ENCODE assay signal across 14 cellular contexts in the genomic region with DNA sequence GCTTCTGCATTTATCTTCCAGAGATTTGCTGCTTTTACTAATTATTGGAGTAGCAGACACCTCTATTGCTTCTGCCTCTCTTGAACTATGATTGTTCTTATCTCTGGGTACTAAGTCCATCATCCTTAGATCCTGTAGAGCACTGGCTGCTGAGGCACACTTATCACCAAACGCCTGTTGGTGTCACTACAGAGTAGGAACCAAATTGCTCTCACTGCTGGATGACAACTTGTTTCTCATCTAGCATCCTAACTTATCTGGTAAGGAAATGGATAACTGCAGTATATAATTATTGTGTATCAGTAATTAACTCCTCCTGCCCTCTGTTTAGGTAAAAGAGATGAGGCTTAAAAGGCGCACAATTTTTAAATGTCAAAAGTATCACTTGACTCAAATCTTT.
DNase-seq lines count a peak whose midpoint lies in the region; ATAC-seq and TF ChIP-seq lines count a peak whose summit lies in the region.
"Had no signal": no experiment of that assay in that cellular context is flagged by ENCODE, and none has a peak within 500 bp of the region (broad histone marks: within the 10 kb centered on the region; RNA-seq: fewer than 3 reads in every experiment).

No MANE protein-coding gene starts in this region.

- H3K4me2 ChIP-seq in OCI-LY3 (ENCODE audit: low read length) = no peak overlapping the region

- ATAC-seq in HG03520 (IDR thresholded peaks at IDR 0.05; ENCODE audit: unreplicated experiment) = no peak
- no peak for ATAC-seq in HG03280 (IDR thresholded peaks at IDR 0.05; ENCODE audit: unreplicated experiment)
- ATAC-seq: left cardiac atrium; stimulated activated naive CD8-positive, alpha-beta T cell treated with anti-CD3 and anti-CD28 coated beads, Interleukin-15, amount 100 ng/mL, for 72 hours had no signal

- DNase-seq in A673 (ENCODE audit: low spot score) = peak; percentile 1
- no peak for DNase-seq in fibroblast of villous mesenchyme (ENCODE audit: low read depth)
- DNase-seq in HUDEP-2 (lab: John Stamatoyannopoulos, UW; ENCODE audit: unreplicated experiment in 76 of 76) = no peak
- no peak for DNase-seq in activated CD4-positive, CD25-positive, alpha-beta regulatory T cell treated with anti-CD3 and anti-CD28 coated beads, Interleukin-2, amount 50 U/mL, for 72 hours
- DNase-seq: activated T-cell treated with anti-CD3 and anti-CD28 coated beads, Interleukin-2, amount 50 U/mL, for 48 hours; AML-193; left cardiac atrium; NCI-H2029; stimulated activated CD4-positive, alpha-beta T cell treated with anti-CD3 and anti-CD28 coated beads, Interleukin-2, amount 100 ng/mL, for 48 hours; stimulated activated naive CD8-positive, alpha-beta T cell treated with anti-CD3 and anti-CD28 coated beads, Interleukin-15, amount 100 ng/mL, for 72 hours had no signal

- CTCF ChIA-PET in A673 (lab: Charles Lee) = no interaction called here

- H3K36me3 ChIP-seq in A673 (ENCODE audit: insufficient read depth, low read length, poor library complexity, severe bottlenecking) (no peaks in the 10 kb centered on the region), OCI-LY3 (replicated peaks; ENCODE audit: low read depth, low read length) (no peaks in the 10 kb centered on the region)

- TF ChIP-seq CTCF in A673 (conservative IDR thresholded peaks at IDR 0.05; ENCODE audit: low read depth, low read length) = no peak
- peak; percentile 17; the same call in 1 of the 2 replicates for TF ChIP-seq CTCF in GM12875 (IDR thresholded peaks at IDR 0.05; ENCODE audit: borderline replicate concordance, insufficient read depth, low read depth, low read length)
- TF ChIP-seq CTCF in OCI-LY3 (IDR thresholded peaks at IDR 0.05; ENCODE audit: low read depth, low read length) = peak; percentile 36
- TF ChIP-seq CTCF in fibroblast of villous mesenchyme (IDR thresholded peaks at IDR 0.05; ENCODE audit: insufficient read depth, low read depth, low read length) = peak; percentile 9

- H3K27me3 ChIP-seq in A673 (replicated peaks; ENCODE audit: insufficient read depth, low read depth, low read length, poor library complexity) = no peaks in the 10 kb centered on the region
- H3K27me3 ChIP-seq in OCI-LY3 (ENCODE audit: low read depth, low read length) = no peaks in the 10 kb centered on the region

- H2AFZ ChIP-seq in OCI-LY3 (ENCODE audit: low read depth, low read length) = no peak overlapping the region

- no peaks in the 10 kb centered on the region for H4K20me1 ChIP-seq in OCI-LY3 (ENCODE audit: insufficient read depth, low read length)

- no peaks in the 10 kb centered on the region for H3K9me3 ChIP-seq in A673 (ENCODE audit: low read depth, low read length, poor library complexity, severe bottlenecking)
- H3K9me3 ChIP-seq in OCI-LY3 (ENCODE audit: insufficient read depth, low read length) = no peaks in the 10 kb centered on the region

- H3K79me2 ChIP-seq in OCI-LY3 (ENCODE audit: low read length) = no peaks in the 10 kb centered on the region

- H3K4me1 ChIP-seq in A673 (ENCODE audit: insufficient read depth, low read length, poor library complexity, severe bottlenecking) = no peaks in the 10 kb centered on the region
- peaks cover 7% of the 10 kb centered on the region; the same call in 1 of the 2 replicates for H3K4me1 ChIP-seq in OCI-LY3 (ENCODE audit: low read length)

- H3K4me3 ChIP-seq in A673 (ENCODE audit: low read depth, low read length, poor library complexity, severe bottlenecking) = no peak overlapping the region
- no peak overlapping the region for H3K4me3 ChIP-seq in GM12875 (ENCODE audit: low read depth, low read length)
- H3K4me3 ChIP-seq in OCI-LY3 (ENCODE audit: low read length) = no peak overlapping the region
- no peak overlapping the region for H3K4me3 ChIP-seq in fibroblast of villous mesenchyme (ENCODE audit: low read depth, low read length)

- BruUV-seq in A673 (replicated peaks; lab: Mats Ljungman, UMichigan) = no TSS peak

- no peak overlapping the region for H3K9ac ChIP-seq in OCI-LY3 (ENCODE audit: low read length)

- intact Hi-C loops in A673 (cut with micrococcal nuclease; ENCODE audit: unreplicated experiment) = no loop called here

- POLR2A ChIA-PET in A673 (lab: Charles Lee; ENCODE audit: low non-redundant PET) = no interaction called here

- H3K27ac ChIP-seq in A673 (ENCODE audit: low read depth, low read length, poor library complexity, severe bottlenecking) = no peak overlapping the region
- H3K27ac ChIP-seq in OCI-LY3 (ENCODE audit: low read length) = no peak overlapping the region
